ENCODE assay signal across 14 cellular contexts in the genomic region with DNA sequence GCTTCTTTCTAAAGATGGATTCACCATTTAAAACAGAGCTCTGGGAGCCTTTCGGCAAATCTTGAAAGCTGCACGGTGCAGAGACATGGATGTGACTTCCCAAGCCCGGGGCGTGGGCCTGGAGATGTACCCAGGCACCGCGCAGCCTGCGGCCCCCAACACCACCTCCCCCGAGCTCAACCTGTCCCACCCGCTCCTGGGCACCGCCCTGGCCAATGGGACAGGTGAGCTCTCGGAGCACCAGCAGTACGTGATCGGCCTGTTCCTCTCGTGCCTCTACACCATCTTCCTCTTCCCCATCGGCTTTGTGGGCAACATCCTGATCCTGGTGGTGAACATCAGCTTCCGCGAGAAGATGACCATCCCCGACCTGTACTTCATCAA. TPM values are rescaled to one million over a fixed set of nuclear protein-coding genes. Genes with fewer than 3 reads are reported as not detected.
A peak's percentile ranks its signal among the peaks of the same experiment; 100 is the strongest.
DNase-seq lines count a peak whose midpoint lies in the region; ATAC-seq and TF ChIP-seq lines count a peak whose summit lies in the region.
"Had no signal": no experiment of that assay in that cellular context is flagged by ENCODE, and none has a peak within 500 bp of the region (broad histone marks: within the 10 kb centered on the region; RNA-seq: fewer than 3 reads in every experiment).

No MANE protein-coding gene starts in this region.

- peaks cover 3% of the 10 kb centered on the region for H3K27me3 Mint-ChIP-seq in endothelial cell (ENCODE audit: unreplicated experiment)
- H3K27me3 Mint-ChIP-seq: CD4-positive, alpha-beta memory T cell had no signal

- in situ Hi-C loops in IMR-90 (cut with MboI; ENCODE audit: low sequenced_read_pairs), result no loop called here

- peaks cover 7% of the 10 kb centered on the region for H3K36me3 Mint-ChIP-seq in endothelial cell (ENCODE audit: low read depth, unreplicated experiment)
- H3K36me3 Mint-ChIP-seq in stimulated activated effector memory CD8-positive, alpha-beta T cell treated with anti-CD3 and anti-CD28 coated beads, Interleukin-12 subunit alpha, Interleukin-12 subunit beta, amount 100 ng/mL, for 72 hours, result no peaks in the 10 kb centered on the region

- WGBS in IMR-90 (ENCODE audit: extremely low coverage in 2 of 2, insufficient read length in 1 of 2), 2 experiments, result 100% methylated on average over 10 of the region's 18 CpGs; no CpG with 5 or more reads in 1 of the 2 experiments

- no peaks in the 10 kb centered on the region for H3K9me3 Mint-ChIP-seq in endothelial cell (ENCODE audit: unreplicated experiment)
- no peaks in the 10 kb centered on the region for H3K9me3 Mint-ChIP-seq in stimulated activated effector memory CD8-positive, alpha-beta T cell treated with anti-CD3 and anti-CD28 coated beads, Interleukin-12 subunit alpha, Interleukin-12 subunit beta, amount 100 ng/mL, for 72 hours
- H3K9me3 Mint-ChIP-seq: CD4-positive, alpha-beta memory T cell had no signal

- POLR2A ChIA-PET in IMR-90 (lab: Charles Lee; ENCODE audit: unreplicated experiment), result no interaction called here

- no TSS peak for BruUV-seq in IMR-90 (replicated peaks; lab: Mats Ljungman, UMichigan)

- no peak for TF ChIP-seq RAD21 in IMR-90 (IDR thresholded peaks at IDR 0.05; ENCODE audit: low read length)

- H3K56ac ChIP-seq in IMR-90 (ENCODE audit: extremely low read depth, insufficient read depth, low read length), result no peak overlapping the region

- H3K27me3 ChIP-seq in BLaER1 (no peaks in the 10 kb centered on the region), IMR-90 (ENCODE audit: control insufficient read depth, insufficient read depth, low read length) (no peaks in the 10 kb centered on the region), foreskin keratinocyte (peaks cover 7% of the 10 kb centered on the region)

- H4K20me1 ChIP-seq in BLaER1, result peaks cover 41% of the 10 kb centered on the region; the same call in 1 of the 2 replicates
- peaks cover 6% of the 10 kb centered on the region for H4K20me1 ChIP-seq in IMR-90 (ENCODE audit: insufficient read depth, low read length)

- no peak overlapping the region for H3K23ac ChIP-seq in IMR-90 (ENCODE audit: low read depth, low read length)

- no peak overlapping the region for H3K27ac Mint-ChIP-seq in endothelial cell (ENCODE audit: unreplicated experiment)
- peak overlapping the region; percentile 72 for H3K27ac Mint-ChIP-seq in stimulated activated effector memory CD8-positive, alpha-beta T cell treated with anti-CD3 and anti-CD28 coated beads, Interleukin-12 subunit alpha, Interleukin-12 subunit beta, amount 100 ng/mL, for 72 hours

- TF ChIP-seq CTCF in IMR-90 (conservative IDR thresholded peaks at IDR 0.05; ENCODE audit: low read depth, low read length) (no peak), endothelial cell (IDR thresholded peaks at IDR 0.05; ENCODE audit: unreplicated experiment) (no peak), foreskin keratinocyte (conservative IDR thresholded peaks at IDR 0.05) (no peak)

- DNase-seq in IMR-90 (no peak), endothelial cell (ENCODE audit: low spot score) (no peak), pons (ENCODE audit: low spot score) (no peak), foreskin keratinocyte (no peak)
- no peak for DNase-seq in stimulated activated effector memory CD8-positive, alpha-beta T cell treated with anti-CD3 and anti-CD28 coated beads, Interleukin-12 subunit alpha, Interleukin-12 subunit beta, amount 100 ng/mL, for 72 hours (ENCODE audit: low spot score in 2 of 2)
- DNase-seq: ACHN; CD4-positive, alpha-beta memory T cell; DMS153; DMS79 treated with DMSO at 0.1 percent for 48 hours; GM23248; H7 had no signal

- dilution Hi-C loops in IMR-90 (cut with HindIII; ENCODE audit: low sequenced_read_pairs, unreplicated experiment), result no loop called here

- H3K4me3 Mint-ChIP-seq in endothelial cell (ENCODE audit: unreplicated experiment), result peak overlapping the region; percentile 63
- H3K4me3 Mint-ChIP-seq in stimulated activated effector memory CD8-positive, alpha-beta T cell treated with anti-CD3 and anti-CD28 coated beads, Interleukin-12 subunit alpha, Interleukin-12 subunit beta, amount 100 ng/mL, for 72 hours, result no peak overlapping the region
- H3K4me3 Mint-ChIP-seq: CD4-positive, alpha-beta memory T cell had no signal

- no peak for TF ChIP-seq POLR2A in IMR-90 (IDR thresholded peaks at IDR 0.05; ENCODE audit: low read depth, low read length)

- H4K8ac ChIP-seq in IMR-90 (ENCODE audit: low read depth in 2 of 2, low read length in 2 of 2), result no peak overlapping the region

- intact Hi-C loops in IMR-90 (cut with micrococcal nuclease), result no loop called here

- H2BK5ac ChIP-seq in IMR-90 (ENCODE audit: low read depth, low read length, poor library complexity, severe bottlenecking), result no peak overlapping the region

- H3K14ac ChIP-seq in IMR-90 (replicated peaks; ENCODE audit: low read depth, low read length), result no peak overlapping the region

- peaks cover 0 to 33% of the 10 kb centered on the region in 2 experiments; a peak in 2 of 4 replicates for H3K79me1 ChIP-seq in IMR-90 (ENCODE audit: low read depth in 1 of 2, low read length in 2 of 2)

- no peak overlapping the region for H3K4ac ChIP-seq in IMR-90 (ENCODE audit: low read depth, low read length)

- H2AFZ ChIP-seq in IMR-90 (replicated peaks; ENCODE audit: low read length, poor library complexity), result no peak overlapping the region
- H2AFZ ChIP-seq: GM23248 had no signal

- H2AK9ac ChIP-seq in IMR-90 (replicated peaks; ENCODE audit: low read depth, low read length, poor library complexity), result peak overlapping the region; percentile 73

- H2AK5ac ChIP-seq in IMR-90 (ENCODE audit: low read depth, low read length), result no peak overlapping the region

- H2BK15ac ChIP-seq in IMR-90 (ENCODE audit: low read depth, low read length), result no peak overlapping the region

- H3K9me3 ChIP-seq in BLaER1 (no peaks in the 10 kb centered on the region), IMR-90 (ENCODE audit: control insufficient read depth, insufficient read depth, low read length) (no peaks in the 10 kb centered on the region)

- H3K4me1 Mint-ChIP-seq in endothelial cell (ENCODE audit: unreplicated experiment), result peaks cover 8% of the 10 kb centered on the region
- peaks cover 17% of the 10 kb centered on the region for H3K4me1 Mint-ChIP-seq in stimulated activated effector memory CD8-positive, alpha-beta T cell treated with anti-CD3 and anti-CD28 coated beads, Interleukin-12 subunit alpha, Interleukin-12 subunit beta, amount 100 ng/mL, for 72 hours

- H3K9me1 ChIP-seq in IMR-90 (ENCODE audit: insufficient read depth, low read length), result peaks cover 7% of the 10 kb centered on the region

- H3K4me3 ChIP-seq in BLaER1 (no peak overlapping the region), IMR-90 (ENCODE audit: insufficient read depth, low read depth, low read length) (no peak overlapping the region)
- H3K4me3 ChIP-seq: GM23248 had no signal

- no peak overlapping the region for H2BK20ac ChIP-seq in IMR-90 (ENCODE audit: low read depth, low read length)

- H3K9ac ChIP-seq in BLaER1 (0 out of 2 replicates have a peak overlapping the region, but pooled peaks have one; percentile 15), IMR-90 (ENCODE audit: low read depth, low read length) (no peak overlapping the region)
- H3K9ac ChIP-seq: GM23248 had no signal

- no peak overlapping the region for H4K91ac ChIP-seq in IMR-90 (ENCODE audit: insufficient read depth, low read depth, low read length)

- ATAC-seq in IMR-90 (ENCODE audit: low read depth) (no peak), GM19351 (IDR thresholded peaks at IDR 0.05; ENCODE audit: unreplicated experiment) (no peak), foreskin keratinocyte (no peak)
- no peak for ATAC-seq in stimulated activated effector memory CD8-positive, alpha-beta T cell treated with anti-CD3 and anti-CD28 coated beads, Interleukin-12 subunit alpha, Interleukin-12 subunit beta, amount 100 ng/mL, for 72 hours

- no peak overlapping the region for H3K27ac ChIP-seq in BLaER1
- H3K27ac ChIP-seq in IMR-90 (ENCODE audit: insufficient read depth, low read length), result no peak overlapping the region
- no peak overlapping the region for H3K27ac ChIP-seq in foreskin keratinocyte
- H3K27ac ChIP-seq: C4-2B, GM23248 had no signal

- H3K36me3 ChIP-seq in BLaER1 (peaks cover 32% of the 10 kb centered on the region), IMR-90 (ENCODE audit: control insufficient read depth, insufficient read depth, low read length) (peaks cover 4% of the 10 kb centered on the region; the same call in 1 of the 2 replicates)

- no peak overlapping the region for H4K5ac ChIP-seq in IMR-90 (ENCODE audit: low read depth, low read length)

- CTCF ChIA-PET in IMR-90 (lab: Yijun Ruan, JAX), result interaction anchor here (1.1 kb wide), 1 partner anchor 26 kb away, joined by 3 read pairs; no protein-coding TSS in a partner anchor

- H3K4me1 ChIP-seq in BLaER1 (peaks cover 78% of the 10 kb centered on the region), IMR-90 (ENCODE audit: control insufficient read depth, insufficient read depth, low read length) (peaks cover 21% of the 10 kb centered on the region), foreskin keratinocyte (peaks cover 2% of the 10 kb centered on the region)

- no peak overlapping the region for H3K18ac ChIP-seq in IMR-90 (ENCODE audit: low read depth, low read length)

- H3K4me2 ChIP-seq in BLaER1, result peak overlapping the region; percentile 32
- no peak overlapping the region for H3K4me2 ChIP-seq in IMR-90 (ENCODE audit: low read depth, low read length)

- H2BK120ac ChIP-seq in IMR-90 (ENCODE audit: low read depth, low read length), result no peak overlapping the region

TF ChIP-seq in IMR-90, 13 proteins besides CTCF, POLR2A, EP300 and RAD21 (continues in another document):
- TF ChIP-seq MAFK (IDR thresholded peaks at IDR 0.05; ENCODE audit: low read depth, low read length), result no peak
- TF ChIP-seq CEBPB (IDR thresholded peaks at IDR 0.05; ENCODE audit: low read depth, low read length), result no peak

RNA-seq across cellular contexts. Expression of a gene that starts 3.7 kb away (rescaled TPM):
- total RNA-seq in IMR-90 (2012; rRNA removed), result 2.0 and 2.2 TPM in 2 replicates
- polyA plus RNA-seq in IMR-90 (2012; rRNA removed), result 5.8 and 6.3 TPM in 2 replicates
- polyA plus RNA-seq in IMR-90 (2012; cell fraction: cytosol; rRNA removed), result 3.5 and 8.8 TPM in 2 replicates
- polyA plus RNA-seq in IMR-90 (2012; cell fraction: nucleus; rRNA removed; ENCODE audit: low replicate concordance), result 10.8 and 20.8 TPM in 2 replicates
- total RNA-seq in endothelial cell (ENCODE audit: unreplicated experiment), result 0.72 TPM
- 0.07 TPM in 1 of 2 replicates, not detected in the other for total RNA-seq in foreskin keratinocyte
- polyA plus RNA-seq in foreskin keratinocyte, result 0.03 and 0.07 TPM in 2 replicates
- total RNA-seq: CD4-positive, alpha-beta memory T cell had no signal
- polyA plus RNA-seq: CD4-positive, alpha-beta memory T cell had no signal

RNA-seq across cellular contexts. Expression of a gene that starts 47.3 kb away (rescaled TPM):
- total RNA-seq in IMR-90 (2012; rRNA removed), result 0.83 and 2.2 TPM in 2 replicates
- 2.5 and 3.4 TPM in 2 replicates for polyA plus RNA-seq in IMR-90 (2012; rRNA removed)
- polyA plus RNA-seq in IMR-90 (2012; cell fraction: cytosol; rRNA removed), result 1.9 and 8.1 TPM in 2 replicates
- polyA plus RNA-seq in IMR-90 (2012; cell fraction: nucleus; rRNA removed; ENCODE audit: low replicate concordance), result 4.5 and 7.4 TPM in 2 replicates
- total RNA-seq in endothelial cell (ENCODE audit: unreplicated experiment), result 8.1 TPM
- not detected in 2 replicates for total RNA-seq in foreskin keratinocyte
- polyA plus RNA-seq in foreskin keratinocyte, result not detected in 2 replicates
